In the genomic region with DNA sequence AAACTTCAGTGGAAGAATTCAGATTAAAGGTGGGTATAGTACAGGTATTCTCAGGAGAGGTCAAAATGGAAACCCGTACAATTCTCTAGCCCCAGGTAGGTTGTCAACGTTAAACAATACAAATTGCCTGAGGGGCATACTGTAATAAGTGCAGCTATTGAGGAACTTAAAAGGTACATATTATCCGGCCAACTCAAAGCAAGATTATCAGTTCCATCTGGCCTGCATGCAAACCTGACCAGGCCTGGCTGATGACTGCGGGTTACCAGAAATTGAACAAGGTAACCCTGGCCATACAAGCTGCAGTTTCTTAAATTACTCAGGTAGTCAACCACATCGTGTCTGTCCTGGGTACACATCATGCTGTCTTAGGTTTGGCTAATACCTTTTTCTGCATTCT, we compare ENCODE assay signal across 16 cellular contexts. TPM values are rescaled to one million over a fixed set of nuclear protein-coding genes. Genes with fewer than 3 reads are reported as not detected.
A peak's percentile ranks its signal among the peaks of the same experiment; 100 is the strongest.
DNase-seq lines count a peak whose midpoint lies in the region; ATAC-seq and TF ChIP-seq lines count a peak whose summit lies in the region.
"Had no signal": no experiment of that assay in that cellular context is flagged by ENCODE, and none has a peak within 500 bp of the region (broad histone marks: within the 10 kb centered on the region; RNA-seq: fewer than 3 reads in every experiment).

No MANE protein-coding gene starts in this region.

- H3K27ac ChIP-seq in mammary epithelial cell (ENCODE audit: insufficient read depth, low read depth, low read length) = no peak overlapping the region
- no peak overlapping the region for H3K27ac ChIP-seq in RWPE2 (ENCODE audit: poor library complexity, severe bottlenecking)
- peak overlapping the region; percentile 40 for H3K27ac ChIP-seq in epithelial cell of prostate
- H3K27ac ChIP-seq: 22Rv1, GM23248 had no signal

- in situ Hi-C loops in mammary epithelial cell (cut with MboI; ENCODE audit: low sequenced_read_pairs in 2 of 2) = loop anchor here in 1 of 2 donors (10.0 kb wide), 1 partner anchor 411 kb away; no protein-coding TSS in a partner anchor

- H3K4me3 Mint-ChIP-seq in MCF 10A (ENCODE audit: unreplicated experiment) = no peak overlapping the region
- H3K4me3 Mint-ChIP-seq in stimulated activated naive B cell treated with anti-CD40 and anti-IgM and Interleukin-4, amounts not matched to agents 10 μg/mL and 1 μg/mL and 100 μg/mL, for 72 hours = no peak overlapping the region
- H3K4me3 Mint-ChIP-seq: CD14-positive monocyte; CD8-positive, alpha-beta T cell had no signal

- H3K4me3 ChIP-seq in mammary epithelial cell (replicated peaks in 1 of 3; ENCODE audit: insufficient read depth in 1 of 3, low read depth in 2 of 3, low read length in 3 of 3) (no peak overlapping the region), RWPE2 (ENCODE audit: severe bottlenecking) (no peak overlapping the region)
- H3K4me3 ChIP-seq: GM23248 had no signal

- H3K27me3 ChIP-seq in mammary epithelial cell (ENCODE audit: insufficient read depth, low read length) (no peaks in the 10 kb centered on the region), RWPE2 (ENCODE audit: insufficient read depth, poor library complexity, severe bottlenecking) (no peaks in the 10 kb centered on the region)

- H2AFZ ChIP-seq in mammary epithelial cell (ENCODE audit: low read depth, low read length) = no peak overlapping the region
- H2AFZ ChIP-seq: GM23248 had no signal

- BruUV-seq in mammary epithelial cell (replicated peaks; lab: Mats Ljungman, UMichigan) = no TSS peak
- no TSS peak for BruUV-seq in MCF 10A (replicated peaks; lab: Mats Ljungman, UMichigan)

- TF ChIP-seq CTCF in mammary epithelial cell (conservative IDR thresholded peaks at IDR 0.05 in 1 of 2, IDR thresholded peaks at IDR 0.05 in 1 of 2; ENCODE audit: extremely low read depth in 1 of 2, insufficient read depth in 1 of 2, low read depth in 1 of 2, low read length in 2 of 2) (no peak), MCF 10A (IDR thresholded peaks at IDR 0.05; ENCODE audit: unreplicated experiment) (no peak), RWPE2 (IDR thresholded peaks at IDR 0.05; ENCODE audit: poor library complexity, severe bottlenecking) (peak; percentile 3)

- no peaks in the 10 kb centered on the region for H3K4me1 Mint-ChIP-seq in MCF 10A (ENCODE audit: insufficient read depth, unreplicated experiment)
- no peaks in the 10 kb centered on the region for H3K4me1 Mint-ChIP-seq in stimulated activated naive B cell treated with anti-CD40 and anti-IgM and Interleukin-4, amounts not matched to agents 10 μg/mL and 1 μg/mL and 100 μg/mL, for 72 hours

- DNase-seq in mammary epithelial cell (peak; percentile 18), MCF 10A (ENCODE audit: unreplicated experiment) (no peak), RWPE2 (ENCODE audit: low spot score) (no peak), epithelial cell of prostate (ENCODE audit: low read depth, low spot score) (no peak), iPS-NIHi11 (ENCODE audit: low spot score) (no peak)
- DNase-seq in stimulated activated naive B cell treated with anti-CD40 and anti-IgM and Interleukin-4, amounts not matched to agents 10 μg/mL and 1 μg/mL and 100 μg/mL, for 72 hours = no peak
- no peak for DNase-seq in effector CD8-positive, alpha-beta T cell (lab: John Stamatoyannopoulos, UW)
- DNase-seq: COR-L47, GF-D8 had no signal

- intact Hi-C loops in mammary epithelial cell (cut with micrococcal nuclease) = loop anchor here (1.0 to 2.0 kb wide), 3 partner anchors 391 to 411 kb away; no protein-coding TSS in a partner anchor
- intact Hi-C loops in MCF 10A (cut with micrococcal nuclease) = loop anchor here (1.0 to 5.0 kb wide), 4 partner anchors 403 to 509 kb away; no protein-coding TSS in a partner anchor

- no peaks in the 10 kb centered on the region for H3K9me3 ChIP-seq in mammary epithelial cell (replicated peaks; ENCODE audit: insufficient read depth, low read length)
- H3K9me3 ChIP-seq in RWPE2 (ENCODE audit: severe bottlenecking) = no peaks in the 10 kb centered on the region

- no peaks in the 10 kb centered on the region for H4K20me1 ChIP-seq in mammary epithelial cell (ENCODE audit: insufficient read depth, low read length)

- CTCF ChIA-PET in mammary epithelial cell (lab: Charles Lee; ENCODE audit: low non-redundant PET) = no interaction called here
- CTCF ChIA-PET in MCF 10A (lab: Yijun Ruan, JAX) = interaction anchor here (0.6 to 2.7 kb wide), 10 partner anchors 11 to 799 kb away, joined by 3 to 7 read pairs (median 4); no protein-coding TSS in a partner anchor

- H3K79me2 ChIP-seq in mammary epithelial cell (ENCODE audit: insufficient read depth, low read length) = no peaks in the 10 kb centered on the region

- H3K9ac ChIP-seq in mammary epithelial cell (ENCODE audit: insufficient read depth, low read length) = no peak overlapping the region
- H3K9ac ChIP-seq: GM23248 had no signal

- no peak for ATAC-seq in RWPE2 (ENCODE audit: low read depth)
- ATAC-seq in stimulated activated naive B cell treated with anti-CD40 and anti-IgM and Interleukin-4, amounts not matched to agents 10 μg/mL and 1 μg/mL and 100 μg/mL, for 72 hours (replicated peaks) = no peak
- ATAC-seq in HG03565 (IDR thresholded peaks at IDR 0.05; ENCODE audit: unreplicated experiment) = no peak

- H3K27ac Mint-ChIP-seq in MCF 10A (ENCODE audit: low read depth, unreplicated experiment) = no peak overlapping the region
- H3K27ac Mint-ChIP-seq in stimulated activated naive B cell treated with anti-CD40 and anti-IgM and Interleukin-4, amounts not matched to agents 10 μg/mL and 1 μg/mL and 100 μg/mL, for 72 hours = peak overlapping the region; percentile 16
- H3K27ac Mint-ChIP-seq: CD8-positive, alpha-beta T cell had no signal

- no peaks in the 10 kb centered on the region for H3K27me3 Mint-ChIP-seq in MCF 10A (ENCODE audit: insufficient read depth, unreplicated experiment)
- H3K27me3 Mint-ChIP-seq in stimulated activated naive B cell treated with anti-CD40 and anti-IgM and Interleukin-4, amounts not matched to agents 10 μg/mL and 1 μg/mL and 100 μg/mL, for 72 hours = peaks cover 0 to 4% of the 10 kb centered on the region in 2 donors

- 44% methylated on average over 5 of the region's 5 CpGs for WGBS in mammary epithelial cell (ENCODE audit: low coverage, missing lambda C conversion rate)

- H3K9me3 Mint-ChIP-seq in MCF 10A (ENCODE audit: unreplicated experiment) = no peaks in the 10 kb centered on the region
- H3K9me3 Mint-ChIP-seq in stimulated activated naive B cell treated with anti-CD40 and anti-IgM and Interleukin-4, amounts not matched to agents 10 μg/mL and 1 μg/mL and 100 μg/mL, for 72 hours = no peaks in the 10 kb centered on the region
- H3K9me3 Mint-ChIP-seq: CD8-positive, alpha-beta T cell had no signal

- POLR2A ChIA-PET in MCF 10A (lab: Yijun Ruan, JAX) = interaction anchor here (1.0 to 1.4 kb wide), 3 partner anchors 407 to 456 kb away, joined by 3 to 6 read pairs (median 5); a partner anchor contains a TSS

- H3K4me1 ChIP-seq in mammary epithelial cell (ENCODE audit: insufficient read depth, low read length) (peaks cover 9% of the 10 kb centered on the region), RWPE2 (ENCODE audit: insufficient read depth, poor library complexity, severe bottlenecking) (peaks cover 3% of the 10 kb centered on the region)

- no peak overlapping the region for H3K4me2 ChIP-seq in mammary epithelial cell (ENCODE audit: insufficient read depth, low read depth, low read length)

- H3K36me3 ChIP-seq in mammary epithelial cell (ENCODE audit: insufficient read depth, low read length) (no peaks in the 10 kb centered on the region), RWPE2 (ENCODE audit: low read depth) (no peaks in the 10 kb centered on the region)

- dilution Hi-C loops in mammary epithelial cell (cut with HindIII; ENCODE audit: low sequenced_read_pairs) = loop anchor here (10.0 kb wide), 1 partner anchor 411 kb away; no protein-coding TSS in a partner anchor

- H3K36me3 Mint-ChIP-seq in MCF 10A (ENCODE audit: insufficient read depth, unreplicated experiment) = no peaks in the 10 kb centered on the region
- H3K36me3 Mint-ChIP-seq in stimulated activated naive B cell treated with anti-CD40 and anti-IgM and Interleukin-4, amounts not matched to agents 10 μg/mL and 1 μg/mL and 100 μg/mL, for 72 hours = no peaks in the 10 kb centered on the region
- H3K36me3 Mint-ChIP-seq: CD14-positive monocyte; CD8-positive, alpha-beta T cell had no signal

RNA-seq across cellular contexts. Expression of a gene that starts 12.3 kb away (rescaled TPM):
- 1 to 10 TPM; 1.2 to 2.7 TPM for total RNA-seq in mammary epithelial cell
- 0.35 TPM for polyA plus RNA-seq in mammary epithelial cell
- polyA minus RNA-seq in mammary epithelial cell = not detected
- 2.4 and 3.2 TPM in 2 replicates for total RNA-seq in MCF 10A (2022)

RNA-seq across cellular contexts. Expression of a gene that starts 46.7 kb away (rescaled TPM):
- total RNA-seq in mammary epithelial cell = not detected
- polyA plus RNA-seq in mammary epithelial cell = not detected
- polyA minus RNA-seq in mammary epithelial cell = not detected
- not detected in 2 replicates for total RNA-seq in MCF 10A (2022)
- total RNA-seq: A673; CD8-positive, alpha-beta T cell; GM23248 had no signal
- polyA plus RNA-seq: BJ, CD14-positive monocyte, GM23248 had no signal
